Comparison of ENCODE assay signal across 13 cellular contexts in genomic region chr6:28634406-28634757, GRCh38.
A peak's percentile ranks its signal among the peaks of the same experiment; 100 is the strongest.
DNase-seq lines count a peak whose midpoint lies in the region; ATAC-seq lines count a peak whose summit lies in the region.
"Had no signal": no experiment of that assay in that cellular context is flagged by ENCODE, and none has a peak within 500 bp of the region (broad histone marks: within the 10 kb centered on the region; RNA-seq: fewer than 3 reads in every experiment).

No MANE protein-coding gene starts in this region.

- H3K4me3 Mint-ChIP-seq in activated naive CD4-positive, alpha-beta T cell treated with anti-CD3 and anti-CD28 coated beads for 36 hours = peak overlapping the region; percentile 70
- H3K4me3 Mint-ChIP-seq in activated naive CD8-positive, alpha-beta T cell treated with anti-CD3 and anti-CD28 coated beads, Interleukin-2, amount 50 U/mL, for 24 hours = peak overlapping the region; percentile 62
- H3K4me3 Mint-ChIP-seq: immature natural killer cell had no signal

- no peaks in the 10 kb centered on the region for H3K36me3 Mint-ChIP-seq in activated naive CD4-positive, alpha-beta T cell treated with anti-CD3 and anti-CD28 coated beads for 36 hours (ENCODE audit: low read depth)
- H3K36me3 Mint-ChIP-seq in activated naive CD8-positive, alpha-beta T cell treated with anti-CD3 and anti-CD28 coated beads, Interleukin-2, amount 50 U/mL, for 24 hours (ENCODE audit: low read depth) = no peaks in the 10 kb centered on the region

- no peak for DNase-seq in activated naive CD4-positive, alpha-beta T cell treated with anti-CD3 and anti-CD28 coated beads for 36 hours
- DNase-seq in activated naive CD4-positive, alpha-beta T cell treated with Interleukin-2 at 50 U/mL for 16 hours = no peak
- DNase-seq in activated naive CD8-positive, alpha-beta T cell treated with anti-CD3 and anti-CD28 coated beads, Interleukin-2, amount 50 U/mL, for 24 hours = no peak
- DNase-seq in inferior parietal cortex (ENCODE audit: extremely low spot score) (peak; percentile 65), superior temporal gyrus (ENCODE audit: extremely low spot score) (peak; percentile 70), NCI-H82 (lab: John Stamatoyannopoulos, UW) (no peak), C1 segment of cervical spinal cord (lab: John Stamatoyannopoulos, UW) (no peak)
- DNase-seq: immature natural killer cell; NCI-H226; stimulated activated CD4-positive, alpha-beta T cell treated with anti-CD3 and anti-CD28 coated beads, Interleukin-12 subunit alpha, Interleukin-12 subunit beta, amount 100 ng/mL, for 4 hours; upper lobe of right lung had no signal

- H3K4me1 Mint-ChIP-seq in activated naive CD4-positive, alpha-beta T cell treated with anti-CD3 and anti-CD28 coated beads for 36 hours (ENCODE audit: low read depth) = peaks cover 11% of the 10 kb centered on the region
- peaks cover 4% of the 10 kb centered on the region for H3K4me1 Mint-ChIP-seq in activated naive CD8-positive, alpha-beta T cell treated with anti-CD3 and anti-CD28 coated beads, Interleukin-2, amount 50 U/mL, for 24 hours
- H3K4me1 Mint-ChIP-seq: immature natural killer cell had no signal

- no peaks in the 10 kb centered on the region for H3K9me3 Mint-ChIP-seq in activated naive CD4-positive, alpha-beta T cell treated with anti-CD3 and anti-CD28 coated beads for 36 hours
- H3K9me3 Mint-ChIP-seq in activated naive CD8-positive, alpha-beta T cell treated with anti-CD3 and anti-CD28 coated beads, Interleukin-2, amount 50 U/mL, for 24 hours = peaks cover 3% of the 10 kb centered on the region

- CTCF ChIA-PET in activated naive CD4-positive, alpha-beta T cell treated with anti-CD3 and anti-CD28 coated beads for 36 hours (lab: Charles Lee) = no interaction called here

- ATAC-seq in activated naive CD8-positive, alpha-beta T cell treated with anti-CD3 and anti-CD28 coated beads, Interleukin-2, amount 50 U/mL, for 24 hours = no peak
- no peak for ATAC-seq in GM18498 (IDR thresholded peaks at IDR 0.05; ENCODE audit: unreplicated experiment)
- ATAC-seq: body of pancreas, upper lobe of right lung had no signal

- no peak overlapping the region for H3K27ac Mint-ChIP-seq in activated naive CD4-positive, alpha-beta T cell treated with anti-CD3 and anti-CD28 coated beads for 36 hours
- no peak overlapping the region for H3K27ac Mint-ChIP-seq in activated naive CD8-positive, alpha-beta T cell treated with anti-CD3 and anti-CD28 coated beads, Interleukin-2, amount 50 U/mL, for 24 hours
- H3K27ac Mint-ChIP-seq: immature natural killer cell had no signal

- intact Hi-C loops in activated naive CD4-positive, alpha-beta T cell treated with anti-CD3 and anti-CD28 coated beads for 36 hours (cut with micrococcal nuclease) = no loop called here

- peaks cover 78% of the 10 kb centered on the region for H3K27me3 Mint-ChIP-seq in activated naive CD4-positive, alpha-beta T cell treated with anti-CD3 and anti-CD28 coated beads for 36 hours (ENCODE audit: low read depth)
- H3K27me3 Mint-ChIP-seq in activated naive CD8-positive, alpha-beta T cell treated with anti-CD3 and anti-CD28 coated beads, Interleukin-2, amount 50 U/mL, for 24 hours = peaks cover 73% of the 10 kb centered on the region

Comparison
In these comparisons a context has a peak if more than half of its experiments do, and no peak if none do; other contexts are left out.
1. DNase-seq: peak in inferior parietal cortex (single experiment) and superior temporal gyrus (single experiment); none in activated naive CD4-positive, alpha-beta T cell treated with anti-CD3 and anti-CD28 coated beads for 36 hours (single experiment), activated naive CD4-positive, alpha-beta T cell treated with Interleukin-2 at 50 U/mL for 16 hours (single experiment), activated naive CD8-positive, alpha-beta T cell treated with anti-CD3 and anti-CD28 coated beads, Interleukin-2, amount 50 U/mL, for 24 hours (single experiment), NCI-H82 (single experiment) and C1 segment of cervical spinal cord (0 of 14).